ENCODE assay signal across 10 cellular contexts in the genomic region with DNA sequence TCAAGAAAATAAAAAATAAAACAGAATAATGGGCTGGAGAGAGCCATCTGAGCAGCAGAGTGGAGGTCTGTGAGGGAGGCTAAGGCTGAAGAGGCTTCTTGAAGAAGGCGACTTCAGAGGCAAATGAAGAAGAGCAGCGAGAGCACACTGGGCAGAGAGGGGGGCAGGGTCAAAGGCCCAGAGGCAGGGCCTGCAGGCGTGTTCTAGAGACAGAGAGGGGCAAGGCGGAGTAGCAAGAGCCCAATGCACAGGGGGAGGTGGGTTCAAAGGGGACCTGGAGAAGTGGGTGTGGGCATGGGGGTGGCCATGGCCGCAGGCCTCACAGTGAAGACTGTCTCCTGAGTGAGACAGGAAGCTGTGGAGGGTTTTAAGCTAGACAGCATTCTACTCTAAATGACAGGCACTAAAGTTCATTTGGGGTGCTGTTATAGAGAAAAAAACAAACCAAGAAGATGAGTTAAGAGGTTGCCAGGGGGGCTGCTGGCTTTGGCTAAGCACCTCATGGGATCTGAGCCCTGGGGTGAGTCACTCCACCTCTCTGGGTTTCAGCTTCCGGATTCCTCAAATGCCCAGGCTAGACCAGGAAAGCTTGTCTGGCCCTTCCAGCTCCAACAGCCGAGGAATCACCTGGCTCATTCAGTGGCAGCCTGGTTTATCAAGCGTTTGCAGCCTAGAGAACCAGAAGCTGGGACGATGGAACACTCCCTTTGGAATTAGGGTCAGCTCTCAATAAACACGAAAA.
DNase-seq lines count a peak whose midpoint lies in the region; ATAC-seq and TF ChIP-seq lines count a peak whose summit lies in the region.
"Had no signal": no experiment of that assay in that cellular context is flagged by ENCODE, and none has a peak within 500 bp of the region (broad histone marks: within the 10 kb centered on the region; RNA-seq: fewer than 3 reads in every experiment).

No MANE protein-coding gene starts in this region.

- H3K27ac ChIP-seq in Panc1 (ENCODE audit: low read length) (peak overlapping the region; percentile 2; the same call in 1 of the 2 replicates), osteoblast (ENCODE audit: low read depth, low read length) (peak overlapping the region; percentile 60)

- CTCF ChIA-PET in Panc1 (lab: Charles Lee), result no interaction called here

- no peaks in the 10 kb centered on the region for H3K9me3 Mint-ChIP-seq in CD14-positive monocyte

- peak; percentile 93 for DNase-seq in Daoy (ENCODE audit: low read depth)
- DNase-seq in Panc1 (ENCODE audit: low read depth, low spot score), result no peak
- DNase-seq in epithelial cell of esophagus (ENCODE audit: low read depth), result peak; percentile 93
- peak; percentile 97 for DNase-seq in osteoblast (ENCODE audit: insufficient read length, low spot score, missing footprints)
- no peak for DNase-seq in stimulated activated CD4-positive, alpha-beta T cell treated with anti-CD3 and anti-CD28 coated beads, Interleukin-12 subunit alpha, Interleukin-12 subunit beta, amount 100 ng/mL, for 4 hours
- DNase-seq in CD14-positive monocyte (ENCODE audit: low spot score), result no peak
- DNase-seq in ureter (ENCODE audit: low spot score), result no peak
- DNase-seq: activated T-cell treated with anti-CD3 and anti-CD28 coated beads, Interleukin-2, amount 50 U/mL, for 48 hours; stimulated activated CD8-positive, alpha-beta memory T cell treated with anti-CD3 and anti-CD28 coated beads, Interleukin-4, amount 100 ng/mL, for 48 hours had no signal

- no peak overlapping the region for H2AFZ ChIP-seq in osteoblast (ENCODE audit: low read length)

- H3K9me3 ChIP-seq in Panc1 (ENCODE audit: control insufficient read depth, insufficient read depth, low read depth, low read length) (no peaks in the 10 kb centered on the region), osteoblast (ENCODE audit: low read depth, low read length) (no peaks in the 10 kb centered on the region)

- H3K27ac Mint-ChIP-seq in CD14-positive monocyte, result peak overlapping the region in 1 of 7 donors; percentile 42

- H3K36me3 ChIP-seq in Panc1 (ENCODE audit: control insufficient read depth, insufficient read depth, low read length) (no peaks in the 10 kb centered on the region; the same call in 1 of the 2 replicates), osteoblast (ENCODE audit: insufficient read depth, low read length) (peaks cover 31% of the 10 kb centered on the region)

- peaks cover 5% of the 10 kb centered on the region for H3K4me1 Mint-ChIP-seq in CD14-positive monocyte

- H3K4me1 ChIP-seq in Panc1 (ENCODE audit: control insufficient read depth, insufficient read depth, low read length), result peaks cover 33% of the 10 kb centered on the region
- peaks cover 26% of the 10 kb centered on the region for H3K4me1 ChIP-seq in osteoblast (ENCODE audit: insufficient read depth, low read length)

- H3K79me2 ChIP-seq in osteoblast (ENCODE audit: insufficient read depth, low read length), result peaks cover 3% of the 10 kb centered on the region

- no peak overlapping the region for H3K4me3 ChIP-seq in Panc1 (ENCODE audit: low read depth in 2 of 2, low read length in 2 of 2)
- no peak overlapping the region for H3K4me3 ChIP-seq in epithelial cell of esophagus (ENCODE audit: low read length)
- H3K4me3 ChIP-seq in osteoblast (ENCODE audit: insufficient read depth, low read length), result no peak overlapping the region

- TF ChIP-seq CTCF in Panc1 (IDR thresholded peaks at IDR 0.05) (no peak), epithelial cell of esophagus (IDR thresholded peaks at IDR 0.05; ENCODE audit: insufficient read depth, low read depth, low read length, missing control alignments) (no peak), osteoblast (IDR thresholded peaks at IDR 0.05; ENCODE audit: extremely low read depth, low read depth, low read length) (no peak), CD14-positive monocyte (IDR thresholded peaks at IDR 0.05) (no peak)

- in situ Hi-C loops in Panc1 (cut with HindIII; ENCODE audit: low pct_unique_long_range_greater_than_20kb, low sequenced_read_pairs), result no loop called here

- ATAC-seq in Panc1, result no peak
- ATAC-seq in HG03045 (IDR thresholded peaks at IDR 0.05; ENCODE audit: unreplicated experiment), result no peak

- intact Hi-C loops in Panc1 (cut with micrococcal nuclease; ENCODE audit: unreplicated experiment), result loop anchor here (5.0 kb wide), 2 partner anchors 132 to 167 kb away; no protein-coding TSS in a partner anchor
- intact Hi-C loops in CD14-positive monocyte (cut with micrococcal nuclease), result no loop called here

- H3K36me3 Mint-ChIP-seq in CD14-positive monocyte, result no peaks in the 10 kb centered on the region

- H3K27me3 Mint-ChIP-seq in CD14-positive monocyte (ENCODE audit: low read depth in 3 of 3), result peaks cover 0 to 4% (median under 1%) of the 10 kb centered on the region in 3 donors

- no TSS peak for BruUV-seq in Panc1 (replicated peaks; lab: Mats Ljungman, UMichigan)

- H3K27me3 ChIP-seq in Panc1 (ENCODE audit: control insufficient read depth, insufficient read depth, low read length) (no peaks in the 10 kb centered on the region), osteoblast (ENCODE audit: insufficient read depth, low read length) (no peaks in the 10 kb centered on the region)

- H3K4me2 ChIP-seq in osteoblast (ENCODE audit: insufficient read depth, low read length), result peak overlapping the region; percentile 50

- H4K20me1 ChIP-seq in osteoblast (ENCODE audit: insufficient read depth, low read length), result peaks cover 3% of the 10 kb centered on the region

- no peak overlapping the region for H3K4me3 Mint-ChIP-seq in CD14-positive monocyte

- POLR2A ChIA-PET in Panc1 (lab: Charles Lee), result no interaction called here

Comparison
In these comparisons a context has a peak if more than half of its experiments do, and no peak if none do; other contexts are left out.
1. DNase-seq: peak in Daoy (single experiment), epithelial cell of esophagus (single experiment) and osteoblast (single experiment); none in Panc1 (single experiment), stimulated activated CD4-positive, alpha-beta T cell treated with anti-CD3 and anti-CD28 coated beads, Interleukin-12 subunit alpha, Interleukin-12 subunit beta, amount 100 ng/mL, for 4 hours (single experiment), CD14-positive monocyte (single experiment) and ureter (single experiment).